Comparison of ENCODE assay signal across 15 cellular contexts in the genomic region with DNA sequence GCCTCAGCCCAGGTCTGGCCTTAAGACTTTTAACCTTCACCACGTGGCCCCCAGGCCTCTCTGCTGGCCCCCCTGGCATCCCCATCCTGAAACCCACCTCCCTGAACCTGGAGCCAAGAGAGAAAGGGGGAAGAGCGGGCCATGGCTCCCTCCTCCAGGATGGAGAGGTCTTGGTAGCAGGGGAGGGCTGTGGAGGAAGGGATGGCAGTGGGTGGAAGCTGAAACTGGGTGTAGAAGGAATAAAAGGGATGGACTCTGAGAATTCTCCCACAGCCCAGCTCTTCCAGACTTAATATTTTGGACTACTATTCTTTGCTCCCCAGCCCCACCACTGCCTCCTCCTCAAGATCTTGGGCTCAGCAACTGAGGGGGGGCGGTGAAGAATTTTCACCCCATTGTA. TPM values are rescaled to one million over a fixed set of nuclear protein-coding genes. Genes with fewer than 3 reads are reported as not detected.
DNase-seq lines count a peak whose midpoint lies in the region; ATAC-seq and TF ChIP-seq lines count a peak whose summit lies in the region.
"Had no signal": no experiment of that assay in that cellular context is flagged by ENCODE, and none has a peak within 500 bp of the region (broad histone marks: within the 10 kb centered on the region; RNA-seq: fewer than 3 reads in every experiment).

No MANE protein-coding gene starts in this region.

- H3K9me3 Mint-ChIP-seq in nephron progenitor cell = no peaks in the 10 kb centered on the region
- H3K9me3 Mint-ChIP-seq in stimulated activated naive CD8-positive, alpha-beta T cell treated with anti-CD3 and anti-CD28 coated beads, Interleukin-15, amount 100 ng/mL, for 72 hours = no peaks in the 10 kb centered on the region
- H3K9me3 Mint-ChIP-seq in activated naive CD8-positive, alpha-beta T cell treated with anti-CD3 and anti-CD28 coated beads for 36 hours = no peaks in the 10 kb centered on the region

- no CpG with 5 or more reads among the region's 3 CpGs for WGBS in IMR-90 (ENCODE audit: extremely low coverage in 2 of 2, insufficient read length in 1 of 2), 2 experiments

- H4K91ac ChIP-seq in IMR-90 (ENCODE audit: insufficient read depth, low read depth, low read length) = peak overlapping the region; percentile 66

- peak overlapping the region; percentile 35; the same call in 1 of the 2 replicates for H3K56ac ChIP-seq in IMR-90 (ENCODE audit: extremely low read depth, insufficient read depth, low read length)

- H2AFZ ChIP-seq in IMR-90 (replicated peaks; ENCODE audit: low read length, poor library complexity) = peak overlapping the region; percentile 77

- H3K23ac ChIP-seq in IMR-90 (ENCODE audit: low read depth, low read length) = peak overlapping the region; percentile 40; the same call in 1 of the 2 replicates

- ATAC-seq in IMR-90 (ENCODE audit: low read depth) = peak; percentile 12; the same call in 1 of the 2 replicates
- ATAC-seq in GM21360 (IDR thresholded peaks at IDR 0.05; ENCODE audit: unreplicated experiment) = no peak
- no peak for ATAC-seq in stimulated activated naive CD8-positive, alpha-beta T cell treated with anti-CD3 and anti-CD28 coated beads, Interleukin-15, amount 100 ng/mL, for 72 hours
- ATAC-seq: left colon had no signal

- H3K27me3 Mint-ChIP-seq in nephron progenitor cell (ENCODE audit: low read depth, poor library complexity) = peaks cover 15% of the 10 kb centered on the region
- peaks cover 17% of the 10 kb centered on the region for H3K27me3 Mint-ChIP-seq in stimulated activated naive CD8-positive, alpha-beta T cell treated with anti-CD3 and anti-CD28 coated beads, Interleukin-15, amount 100 ng/mL, for 72 hours
- peaks cover under 1% of the 10 kb centered on the region for H3K27me3 Mint-ChIP-seq in activated naive CD8-positive, alpha-beta T cell treated with anti-CD3 and anti-CD28 coated beads for 36 hours

- no peak overlapping the region for H2BK20ac ChIP-seq in IMR-90 (ENCODE audit: low read depth, low read length)

- H3K4ac ChIP-seq in IMR-90 (ENCODE audit: low read depth, low read length) = peak overlapping the region; percentile 94

- in situ Hi-C loops in IMR-90 (cut with MboI; ENCODE audit: low sequenced_read_pairs) = no loop called here

- H3K36me3 Mint-ChIP-seq in nephron progenitor cell (ENCODE audit: low read depth) = no peaks in the 10 kb centered on the region
- H3K36me3 Mint-ChIP-seq in activated naive CD8-positive, alpha-beta T cell treated with anti-CD3 and anti-CD28 coated beads for 36 hours = no peaks in the 10 kb centered on the region
- H3K36me3 Mint-ChIP-seq: activated naive CD8-positive, alpha-beta T cell had no signal

- peak overlapping the region; percentile 96 for H2AK9ac ChIP-seq in IMR-90 (replicated peaks; ENCODE audit: low read depth, low read length, poor library complexity)

- peaks cover 2% of the 10 kb centered on the region; the same call in 1 of the 2 replicates for H3K36me3 ChIP-seq in IMR-90 (ENCODE audit: control insufficient read depth, insufficient read depth, low read length)
- no peaks in the 10 kb centered on the region for H3K36me3 ChIP-seq in tibial artery
- H3K36me3 ChIP-seq: neutrophil had no signal

- H3K79me1 ChIP-seq in IMR-90 (ENCODE audit: low read depth in 1 of 2, low read length in 2 of 2) = peaks cover 27 to 73% of the 10 kb centered on the region in 2 experiments; a peak in 3 of 4 replicates

- intact Hi-C loops in IMR-90 (cut with micrococcal nuclease) (no loop called here), tibial artery (cut with DNase I; ENCODE audit: low total_unique reads) (no loop called here)

- H4K20me1 ChIP-seq in IMR-90 (ENCODE audit: insufficient read depth, low read length) = peaks cover 15% of the 10 kb centered on the region; the same call in 1 of the 2 replicates

- no peak overlapping the region for H3K27ac Mint-ChIP-seq in nephron progenitor cell
- no peak overlapping the region for H3K27ac Mint-ChIP-seq in stimulated activated naive CD8-positive, alpha-beta T cell treated with anti-CD3 and anti-CD28 coated beads, Interleukin-15, amount 100 ng/mL, for 72 hours
- no peak overlapping the region for H3K27ac Mint-ChIP-seq in activated naive CD8-positive, alpha-beta T cell treated with anti-CD3 and anti-CD28 coated beads for 36 hours
- H3K27ac Mint-ChIP-seq: activated naive CD8-positive, alpha-beta T cell had no signal

- POLR2A ChIA-PET in IMR-90 (lab: Charles Lee; ENCODE audit: unreplicated experiment) = no interaction called here

- H3K9me3 ChIP-seq in IMR-90 (ENCODE audit: control insufficient read depth, insufficient read depth, low read length) = no peaks in the 10 kb centered on the region
- no peaks in the 10 kb centered on the region for H3K9me3 ChIP-seq in tibial artery
- H3K9me3 ChIP-seq: neutrophil had no signal

- H3K4me1 ChIP-seq in IMR-90 (ENCODE audit: control insufficient read depth, insufficient read depth, low read length) (peaks cover 35% of the 10 kb centered on the region), tibial artery (peaks cover 4 to 73% (median 35%) of the 10 kb centered on the region in 4 donors)

- TF ChIP-seq RAD21 in IMR-90 (IDR thresholded peaks at IDR 0.05; ENCODE audit: low read length) = no peak

- H3K18ac ChIP-seq in IMR-90 (ENCODE audit: low read depth, low read length) = peak overlapping the region; percentile 4; the same call in 1 of the 2 replicates

- H3K27ac ChIP-seq in IMR-90 (ENCODE audit: insufficient read depth, low read length) = peak overlapping the region; percentile 94
- H3K27ac ChIP-seq in coronary artery = peak overlapping the region; percentile 78 to 94
- peak overlapping the region; percentile 80 to 81 for H3K27ac ChIP-seq in tibial artery
- H3K27ac ChIP-seq: neutrophil had no signal

- dilution Hi-C loops in IMR-90 (cut with HindIII; ENCODE audit: low sequenced_read_pairs, unreplicated experiment) = no loop called here

- DNase-seq in IMR-90 (no peak), coronary artery (ENCODE audit: low spot score) (no peak), nephron progenitor cell (no peak), tibial artery (no peak), germinal center (ENCODE audit: low spot score) (no peak)
- DNase-seq in stimulated activated naive CD8-positive, alpha-beta T cell treated with anti-CD3 and anti-CD28 coated beads, Interleukin-15, amount 100 ng/mL, for 72 hours = no peak
- DNase-seq in activated naive CD8-positive, alpha-beta T cell treated with anti-CD3 and anti-CD28 coated beads for 36 hours = no peak
- DNase-seq: KBM-7; NCI-H187; NCI-H526 treated with DMSO at 0.1 percent for 48 hours; stimulated activated CD4-positive, alpha-beta T cell treated with anti-CD3 and anti-CD28 coated beads, Interleukin-2, amount 100 ng/mL, for 24 hours had no signal

- H2BK120ac ChIP-seq in IMR-90 (ENCODE audit: low read depth, low read length) = peak overlapping the region; percentile 33; the same call in 1 of the 2 replicates

- H2BK15ac ChIP-seq in IMR-90 (ENCODE audit: low read depth, low read length) = no peak overlapping the region; the same call in 2 of the 3 replicates

- peak overlapping the region; percentile 93 for H3K4me2 ChIP-seq in IMR-90 (ENCODE audit: low read depth, low read length)

- no TSS peak for BruUV-seq in IMR-90 (replicated peaks; lab: Mats Ljungman, UMichigan)

- TF ChIP-seq POLR2A in IMR-90 (IDR thresholded peaks at IDR 0.05; ENCODE audit: low read depth, low read length) = no peak

- H3K27me3 ChIP-seq in IMR-90 (ENCODE audit: control insufficient read depth, insufficient read depth, low read length) (no peaks in the 10 kb centered on the region), tibial artery (no peaks in the 10 kb centered on the region)
- H3K27me3 ChIP-seq: neutrophil had no signal

- peak overlapping the region; percentile 85 for H3K4me3 ChIP-seq in IMR-90 (ENCODE audit: insufficient read depth, low read depth, low read length)
- H3K4me3 ChIP-seq in coronary artery = peak overlapping the region; percentile 74
- peak overlapping the region; percentile 52 to 58 for H3K4me3 ChIP-seq in tibial artery

- CTCF ChIA-PET in IMR-90 (lab: Yijun Ruan, JAX) = interaction anchor here (1.1 kb wide), 1 partner anchor 9 kb away, joined by 3 read pairs; no protein-coding TSS in a partner anchor

- H3K4me1 Mint-ChIP-seq in nephron progenitor cell = peaks cover 84% of the 10 kb centered on the region
- peaks cover 20% of the 10 kb centered on the region for H3K4me1 Mint-ChIP-seq in stimulated activated naive CD8-positive, alpha-beta T cell treated with anti-CD3 and anti-CD28 coated beads, Interleukin-15, amount 100 ng/mL, for 72 hours
- H3K4me1 Mint-ChIP-seq in activated naive CD8-positive, alpha-beta T cell treated with anti-CD3 and anti-CD28 coated beads for 36 hours = peaks cover 2% of the 10 kb centered on the region

- H4K8ac ChIP-seq in IMR-90 (ENCODE audit: low read depth in 2 of 2, low read length in 2 of 2) = peak overlapping the region; percentile 49 to 63; a peak in 3 of 4 replicates

- peak overlapping the region; percentile 55 for H4K5ac ChIP-seq in IMR-90 (ENCODE audit: low read depth, low read length)

- H3K9me1 ChIP-seq in IMR-90 (ENCODE audit: insufficient read depth, low read length) = peaks cover 19% of the 10 kb centered on the region

- H2AK5ac ChIP-seq in IMR-90 (ENCODE audit: low read depth, low read length) = peak overlapping the region; percentile 90

- peak overlapping the region; percentile 20 for H2BK5ac ChIP-seq in IMR-90 (ENCODE audit: low read depth, low read length, poor library complexity, severe bottlenecking)

- peak overlapping the region; percentile 80 for H3K14ac ChIP-seq in IMR-90 (replicated peaks; ENCODE audit: low read depth, low read length)

- TF ChIP-seq CTCF in IMR-90 (conservative IDR thresholded peaks at IDR 0.05; ENCODE audit: low read depth, low read length) = no peak
- TF ChIP-seq CTCF in coronary artery (IDR thresholded peaks at IDR 0.05) = no peak
- no peak for TF ChIP-seq CTCF in nephron progenitor cell (IDR thresholded peaks at IDR 0.05)
- TF ChIP-seq CTCF in tibial artery (IDR thresholded peaks at IDR 0.05) = no peak

- H3K9ac ChIP-seq in IMR-90 (ENCODE audit: low read depth, low read length) = peak overlapping the region; percentile 95

- H3K4me3 Mint-ChIP-seq in nephron progenitor cell = peak overlapping the region; percentile 70
- no peak overlapping the region for H3K4me3 Mint-ChIP-seq in stimulated activated naive CD8-positive, alpha-beta T cell treated with anti-CD3 and anti-CD28 coated beads, Interleukin-15, amount 100 ng/mL, for 72 hours
- no peak overlapping the region for H3K4me3 Mint-ChIP-seq in activated naive CD8-positive, alpha-beta T cell treated with anti-CD3 and anti-CD28 coated beads for 36 hours
- H3K4me3 Mint-ChIP-seq: activated naive CD8-positive, alpha-beta T cell had no signal

TF ChIP-seq in IMR-90, 13 proteins besides CTCF, POLR2A, EP300 and RAD21 (continues in another document):
- TF ChIP-seq RCOR1 (IDR thresholded peaks at IDR 0.05; ENCODE audit: insufficient replicate concordance, low read length) = no peak
- no peak for TF ChIP-seq MXI1 (IDR thresholded peaks at IDR 0.05; ENCODE audit: borderline replicate concordance, low read depth, low read length)
- TF ChIP-seq SMC3 (IDR thresholded peaks at IDR 0.05; ENCODE audit: low read depth, low read length) = no peak

RNA-seq across cellular contexts. Expression of gene TNS1, which starts 0.7 kb away (rescaled TPM):
- 41.9 and 45.2 TPM in 2 replicates for total RNA-seq in IMR-90 (2012; rRNA removed)
- 40.3 and 41.1 TPM in 2 replicates for polyA plus RNA-seq in IMR-90 (2012; rRNA removed)
- 17.3 and 23.8 TPM in 2 replicates for polyA plus RNA-seq in IMR-90 (2012; cell fraction: cytosol; rRNA removed)
- polyA plus RNA-seq in IMR-90 (2012; cell fraction: nucleus; rRNA removed; ENCODE audit: low replicate concordance) = 68.3 and 71.1 TPM in 2 replicates
- 1 to 10 TPM in 1 of 2 experiments, under 1 TPM in 1; 0.89 to 1.4 TPM for total RNA-seq in activated naive CD8-positive, alpha-beta T cell treated with anti-CD3 and anti-CD28 coated beads for 36 hours

Comparison
In these comparisons a context has a peak if more than half of its experiments do, and no peak if none do; other contexts are left out.
1. RNA of gene TNS1, which starts 0.7 kb away (total RNA-seq): 41.9 to 45.2 TPM in IMR-90; 0.89 to 1.4 TPM in activated naive CD8-positive, alpha-beta T cell treated with anti-CD3 and anti-CD28 coated beads for 36 hours; every median in the first group is over 10 times any median in the second.
2. Peak in every context shown above with its lines, with median percentiles within 50 percentile points of each other: H3K27ac ChIP-seq and H3K4me3 ChIP-seq.